1 cellular context compared by ENCODE assay signal in the genomic region with DNA sequence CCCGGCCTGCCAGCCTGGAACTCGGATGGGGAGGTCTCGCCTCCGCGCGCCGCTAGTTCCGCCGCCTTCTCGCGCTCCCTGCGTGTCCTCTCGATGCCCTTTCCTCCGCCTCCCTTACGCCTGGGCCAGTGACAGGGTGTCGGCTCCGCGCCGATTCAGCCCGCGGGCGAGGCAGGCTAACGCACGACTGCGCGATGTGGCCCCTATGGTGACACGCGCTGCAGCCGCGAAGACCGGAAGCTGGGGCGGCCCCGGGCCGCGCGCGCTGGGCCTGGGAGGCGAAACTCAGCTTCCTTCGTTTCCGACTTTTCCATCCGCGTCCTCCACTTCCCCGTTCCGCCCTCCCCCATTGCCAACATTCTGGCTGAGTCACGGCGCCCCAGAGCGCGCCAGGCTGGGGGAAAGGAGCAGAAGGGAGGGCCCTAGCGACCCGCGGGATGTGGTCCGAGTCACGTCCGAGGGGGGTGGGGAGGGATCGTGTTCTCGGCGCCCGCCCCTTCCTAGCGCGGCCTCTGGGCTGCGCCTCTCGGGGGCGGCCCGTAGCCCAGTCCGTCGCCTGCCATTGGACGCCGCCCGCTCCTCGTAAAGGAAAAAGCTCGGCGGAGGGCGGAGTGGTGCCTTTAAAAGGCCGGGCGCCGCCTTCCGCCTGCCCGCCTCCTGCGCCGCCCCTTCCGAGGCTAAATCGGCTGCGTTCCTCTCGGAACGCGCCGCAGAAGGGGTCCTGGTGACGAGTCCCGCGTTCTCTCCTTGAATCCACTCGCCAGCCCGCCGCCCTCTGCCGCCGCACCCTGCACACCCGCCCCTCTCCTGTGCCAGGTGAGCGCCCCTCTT.
TF ChIP-seq lines count a peak whose summit lies in the region.

Gene ALDOA, plus strand, starts transcription at position 649 of the 831 bp plus-strand sequence. CDS start 1,138 bp downstream, outside the sequence.

TF ChIP-seq in HepG2, 621 proteins besides CTCF, POLR2A, EP300 and RAD21 (continued from another document and continues in another):
- TF ChIP-seq, protein P1, sequence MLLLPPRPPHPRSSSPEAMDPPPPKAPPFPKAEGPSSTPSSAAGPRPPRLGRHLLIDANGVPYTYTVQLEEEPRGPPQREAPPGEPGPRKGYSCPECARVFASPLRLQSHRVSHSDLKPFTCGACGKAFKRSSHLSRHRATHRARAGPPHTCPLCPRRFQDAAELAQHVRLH (CRISPR knock-in tag; IDR thresholded peaks at IDR 0.05; ENCODE audit: borderline replicate concordance, low read depth) = peak; percentile 90
- TF ChIP-seq RBM22 (optimal IDR thresholded peaks at IDR 0.05; ENCODE audit: low read length) (peak; percentile 87), ZFP62 (CRISPR knock-in tag; IDR thresholded peaks at IDR 0.05) (0 out of 2 replicates have a peak, but pooled peaks have one; percentile 30), SAFB2 (CRISPR knock-in tag; IDR thresholded peaks at IDR 0.05; ENCODE audit: borderline replicate concordance, low read depth) (peak; percentile 88), GMEB2 (CRISPR knock-in tag; IDR thresholded peaks at IDR 0.05; ENCODE audit: low read depth) (peak; percentile 68), CHCHD3 (CRISPR knock-in tag; IDR thresholded peaks at IDR 0.05) (no peak; the same call in 1 of the 2 replicates), E2F2 (CRISPR knock-in tag; IDR thresholded peaks at IDR 0.05; ENCODE audit: borderline replicate concordance) (no peak; the same call in 1 of the 2 replicates), SPEN (CRISPR knock-in tag; IDR thresholded peaks at IDR 0.05; ENCODE audit: low read depth) (peak; percentile 98), ZKSCAN1 (IDR thresholded peaks at IDR 0.05; ENCODE audit: low read length) (no peak), ZNF776 (CRISPR knock-in tag; IDR thresholded peaks at IDR 0.05) (peak; percentile 99), NFE2L2 (IDR thresholded peaks at IDR 0.05; ENCODE audit: low read length) (peak; percentile 91), POLR2AphosphoS5 (IDR thresholded peaks at IDR 0.05; ENCODE audit: low read depth, low read length) (peak; percentile 96), ZNF263 (CRISPR knock-in tag; IDR thresholded peaks at IDR 0.05) (peak; percentile 79), HIC2 (CRISPR knock-in tag; IDR thresholded peaks at IDR 0.05; ENCODE audit: low read depth) (peak; percentile 90), ZNF343 (CRISPR knock-in tag; IDR thresholded peaks at IDR 0.05) (peak; percentile 97), PAXIP1 (CRISPR knock-in tag; conservative IDR thresholded peaks at IDR 0.05) (peak; percentile 93), ZNF460 (CRISPR knock-in tag; IDR thresholded peaks at IDR 0.05; ENCODE audit: borderline replicate concordance) (peak; percentile 75; the same call in 1 of the 2 replicates), PAWR (CRISPR knock-in tag; IDR thresholded peaks at IDR 0.05; ENCODE audit: borderline replicate concordance) (0 out of 2 replicates have a peak, but pooled peaks have one; percentile 24), REXO4 (CRISPR knock-in tag; IDR thresholded peaks at IDR 0.05; ENCODE audit: borderline replicate concordance) (peak; percentile 97), ZNF558 (CRISPR knock-in tag; IDR thresholded peaks at IDR 0.05; ENCODE audit: borderline replicate concordance) (peak; percentile 35), GABPA (IDR thresholded peaks at IDR 0.05; ENCODE audit: low read depth, low read length) (no peak), GABPA (CRISPR knock-in tag; IDR thresholded peaks at IDR 0.05; ENCODE audit: low read depth) (peak; percentile 81), SMAD1 (CRISPR knock-in tag; IDR thresholded peaks at IDR 0.05; ENCODE audit: borderline replicate concordance, low read depth) (no peak; the same call in 1 of the 2 replicates), ZIK1 (CRISPR knock-in tag; IDR thresholded peaks at IDR 0.05; ENCODE audit: borderline replicate concordance, low read depth) (peak; percentile 77), SP1 (IDR thresholded peaks at IDR 0.05) (0 out of 2 replicates have a peak, but pooled peaks have one; percentile 28), SP1 (CRISPR knock-in tag; IDR thresholded peaks at IDR 0.05) (peak; percentile 86; the same call in 1 of the 2 replicates), CHD4 (IDR thresholded peaks at IDR 0.05; ENCODE audit: borderline replicate concordance, low read length) (no peak), MEIS1 (CRISPR knock-in tag; IDR thresholded peaks at IDR 0.05; ENCODE audit: borderline replicate concordance) (peak; percentile 91), NFE2L1 (CRISPR knock-in tag; IDR thresholded peaks at IDR 0.05; ENCODE audit: borderline replicate concordance) (peak; percentile 100), SRSF1 (optimal IDR thresholded peaks at IDR 0.05; ENCODE audit: low read depth, low read length) (no peak), RXRA (CRISPR knock-in tag; IDR thresholded peaks at IDR 0.05) (peak; percentile 93), MLLT10 (CRISPR knock-in tag; IDR thresholded peaks at IDR 0.05) (no peak), ZNF746 (CRISPR knock-in tag; IDR thresholded peaks at IDR 0.05) (peak; percentile 98), SAP130 (CRISPR knock-in tag; IDR thresholded peaks at IDR 0.05; ENCODE audit: low read depth) (peak; percentile 96), ZNF12 (CRISPR knock-in tag; IDR thresholded peaks at IDR 0.05) (peak; percentile 64), ZFP36L2 (CRISPR knock-in tag; IDR thresholded peaks at IDR 0.05) (peak; percentile 75), PHF8 (CRISPR knock-in tag; IDR thresholded peaks at IDR 0.05) (peak; percentile 96), ZNF292 (CRISPR knock-in tag; IDR thresholded peaks at IDR 0.05; ENCODE audit: borderline replicate concordance, low read depth) (peak; percentile 47; the same call in 1 of the 2 replicates), TCF12 (IDR thresholded peaks at IDR 0.05) (no peak), TCF12 (CRISPR knock-in tag; IDR thresholded peaks at IDR 0.05) (peak; percentile 98), HDAC2 (CRISPR knock-in tag; IDR thresholded peaks at IDR 0.05) (peak; percentile 93), PHF20 (CRISPR knock-in tag; IDR thresholded peaks at IDR 0.05) (peak; percentile 83), RBM39 (IDR thresholded peaks at IDR 0.05; ENCODE audit: low read depth, low read length, poor library complexity, severe bottlenecking) (peak; percentile 98)
- TF ChIP-seq, protein P2, sequence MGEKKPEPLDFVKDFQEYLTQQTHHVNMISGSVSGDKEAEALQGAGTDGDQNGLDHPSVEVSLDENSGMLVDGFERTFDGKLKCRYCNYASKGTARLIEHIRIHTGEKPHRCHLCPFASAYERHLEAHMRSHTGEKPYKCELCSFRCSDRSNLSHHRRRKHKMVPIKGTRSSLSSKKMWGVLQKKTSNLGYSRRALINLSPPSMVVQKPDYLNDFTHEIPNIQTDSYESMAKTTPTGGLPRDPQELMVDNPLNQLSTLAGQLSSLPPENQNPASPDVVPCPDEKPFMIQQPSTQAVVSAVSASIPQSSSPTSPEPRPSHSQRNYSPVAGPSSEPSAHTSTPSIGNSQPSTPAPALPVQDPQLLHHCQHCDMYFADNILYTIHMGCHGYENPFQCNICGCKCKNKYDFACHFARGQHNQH (CRISPR knock-in tag; IDR thresholded peaks at IDR 0.05) = peak; percentile 97
- TF ChIP-seq, protein P3, sequence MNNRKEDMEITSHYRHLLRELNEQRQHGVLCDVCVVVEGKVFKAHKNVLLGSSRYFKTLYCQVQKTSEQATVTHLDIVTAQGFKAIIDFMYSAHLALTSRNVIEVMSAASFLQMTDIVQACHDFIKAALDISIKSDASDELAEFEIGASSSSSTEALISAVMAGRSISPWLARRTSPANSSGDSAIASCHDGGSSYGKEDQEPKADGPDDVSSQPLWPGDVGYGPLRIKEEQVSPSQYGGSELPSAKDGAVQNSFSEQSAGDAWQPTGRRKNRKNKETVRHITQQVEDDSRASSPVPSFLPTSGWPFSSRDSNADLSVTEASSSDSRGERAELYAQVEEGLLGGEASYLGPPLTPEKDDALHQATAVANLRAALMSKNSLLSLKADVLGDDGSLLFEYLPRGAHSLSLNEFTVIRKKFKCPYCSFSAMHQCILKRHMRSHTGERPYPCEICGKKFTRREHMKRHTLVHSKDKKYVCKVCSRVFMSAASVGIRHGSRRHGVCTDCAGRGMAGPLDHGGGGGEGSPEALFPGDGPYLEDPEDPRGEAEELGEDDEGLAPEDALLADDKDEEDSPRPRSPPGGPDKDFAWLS (CRISPR knock-in tag; IDR thresholded peaks at IDR 0.05; ENCODE audit: borderline replicate concordance) = no peak
- TF ChIP-seq, protein P4, sequence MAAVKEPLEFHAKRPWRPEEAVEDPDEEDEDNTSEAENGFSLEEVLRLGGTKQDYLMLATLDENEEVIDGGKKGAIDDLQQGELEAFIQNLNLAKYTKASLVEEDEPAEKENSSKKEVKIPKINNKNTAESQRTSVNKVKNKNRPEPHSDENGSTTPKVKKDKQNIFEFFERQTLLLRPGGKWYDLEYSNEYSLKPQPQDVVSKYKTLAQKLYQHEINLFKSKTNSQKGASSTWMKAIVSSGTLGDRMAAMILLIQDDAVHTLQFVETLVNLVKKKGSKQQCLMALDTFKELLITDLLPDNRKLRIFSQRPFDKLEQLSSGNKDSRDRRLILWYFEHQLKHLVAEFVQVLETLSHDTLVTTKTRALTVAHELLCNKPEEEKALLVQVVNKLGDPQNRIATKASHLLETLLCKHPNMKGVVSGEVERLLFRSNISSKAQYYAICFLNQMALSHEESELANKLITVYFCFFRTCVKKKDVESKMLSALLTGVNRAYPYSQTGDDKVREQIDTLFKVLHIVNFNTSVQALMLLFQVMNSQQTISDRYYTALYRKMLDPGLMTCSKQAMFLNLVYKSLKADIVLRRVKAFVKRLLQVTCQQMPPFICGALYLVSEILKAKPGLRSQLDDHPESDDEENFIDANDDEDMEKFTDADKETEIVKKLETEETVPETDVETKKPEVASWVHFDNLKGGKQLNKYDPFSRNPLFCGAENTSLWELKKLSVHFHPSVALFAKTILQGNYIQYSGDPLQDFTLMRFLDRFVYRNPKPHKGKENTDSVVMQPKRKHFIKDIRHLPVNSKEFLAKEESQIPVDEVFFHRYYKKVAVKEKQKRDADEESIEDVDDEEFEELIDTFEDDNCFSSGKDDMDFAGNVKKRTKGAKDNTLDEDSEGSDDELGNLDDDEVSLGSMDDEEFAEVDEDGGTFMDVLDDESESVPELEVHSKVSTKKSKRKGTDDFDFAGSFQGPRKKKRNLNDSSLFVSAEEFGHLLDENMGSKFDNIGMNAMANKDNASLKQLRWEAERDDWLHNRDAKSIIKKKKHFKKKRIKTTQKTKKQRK (IDR thresholded peaks at IDR 0.05; ENCODE audit: low read length) = no peak
